In the genomic region with DNA sequence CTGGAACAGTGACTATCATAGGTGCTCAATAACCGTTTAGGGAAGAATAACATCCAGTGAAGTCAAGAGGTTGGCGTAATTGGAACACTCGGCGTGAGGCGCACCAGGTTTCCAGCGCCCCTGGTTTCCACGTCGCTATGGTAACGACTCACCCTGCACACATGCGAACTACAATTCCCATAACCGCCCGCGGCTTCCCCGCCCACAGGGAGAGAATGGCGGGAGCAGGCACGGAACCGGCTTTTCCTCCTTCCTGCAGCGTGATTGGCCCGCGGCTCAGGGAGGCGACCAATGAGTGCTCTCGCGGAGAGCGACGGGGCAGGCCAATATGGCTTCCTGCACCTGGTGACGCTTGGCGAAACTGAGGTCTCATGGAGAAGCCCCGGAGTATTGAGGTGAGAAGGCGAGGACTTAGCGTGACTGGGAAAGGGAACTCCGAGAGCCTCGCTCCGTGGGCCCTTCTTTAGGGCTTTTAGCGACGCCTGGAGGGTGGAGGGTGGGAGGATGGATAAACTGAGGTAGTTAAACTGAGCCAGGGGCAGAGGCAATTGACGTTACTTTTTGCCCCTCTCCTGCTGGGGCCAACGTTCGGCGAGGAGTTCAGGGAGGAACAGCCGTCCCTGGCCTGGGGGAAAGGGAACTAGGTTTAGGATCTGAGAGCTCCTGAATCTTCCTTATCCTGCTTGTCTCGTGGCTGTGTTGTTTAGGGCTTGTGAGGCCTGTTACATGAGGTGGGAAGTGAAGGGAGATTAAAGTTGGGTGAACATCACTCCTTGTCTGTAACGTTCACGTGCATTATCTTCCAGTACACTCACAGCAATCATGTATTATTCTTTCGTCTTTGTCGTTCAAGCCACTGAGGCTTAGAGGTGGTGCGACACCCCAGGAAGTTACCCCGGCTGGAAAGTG, we compare ENCODE assay signal across 1 cellular context.
TF ChIP-seq lines count a peak whose summit lies in the region.

Gene L3MBTL2, plus strand, starts transcription at position 321 of the 909 bp plus-strand sequence. Its CDS starts 51 bp downstream, at position 372.

TF ChIP-seq in HepG2, 621 proteins besides CTCF, POLR2A, EP300 and RAD21 (continued from another document and continues in another):
- peak; percentile 77; the same call in 1 of the 2 replicates for TF ChIP-seq ZHX2 (IDR thresholded peaks at IDR 0.05; ENCODE audit: low read depth)
- no peak for TF ChIP-seq ZHX2 (CRISPR knock-in tag; IDR thresholded peaks at IDR 0.05; ENCODE audit: borderline replicate concordance)
- no peak for TF ChIP-seq ZNF207 (IDR thresholded peaks at IDR 0.05; ENCODE audit: borderline replicate concordance)
- peak; percentile 78 for TF ChIP-seq NR2C2 (CRISPR knock-in tag; IDR thresholded peaks at IDR 0.05; ENCODE audit: borderline replicate concordance)
- no peak; the same call in 1 of the 2 replicates for TF ChIP-seq ARHGAP35 (CRISPR knock-in tag; IDR thresholded peaks at IDR 0.05; ENCODE audit: borderline replicate concordance)
- TF ChIP-seq U2AF1 (optimal IDR thresholded peaks at IDR 0.05; ENCODE audit: low read depth, low read length): no peak
- TF ChIP-seq ZNF121 (CRISPR knock-in tag; IDR thresholded peaks at IDR 0.05): no peak
- TF ChIP-seq, protein P1, sequence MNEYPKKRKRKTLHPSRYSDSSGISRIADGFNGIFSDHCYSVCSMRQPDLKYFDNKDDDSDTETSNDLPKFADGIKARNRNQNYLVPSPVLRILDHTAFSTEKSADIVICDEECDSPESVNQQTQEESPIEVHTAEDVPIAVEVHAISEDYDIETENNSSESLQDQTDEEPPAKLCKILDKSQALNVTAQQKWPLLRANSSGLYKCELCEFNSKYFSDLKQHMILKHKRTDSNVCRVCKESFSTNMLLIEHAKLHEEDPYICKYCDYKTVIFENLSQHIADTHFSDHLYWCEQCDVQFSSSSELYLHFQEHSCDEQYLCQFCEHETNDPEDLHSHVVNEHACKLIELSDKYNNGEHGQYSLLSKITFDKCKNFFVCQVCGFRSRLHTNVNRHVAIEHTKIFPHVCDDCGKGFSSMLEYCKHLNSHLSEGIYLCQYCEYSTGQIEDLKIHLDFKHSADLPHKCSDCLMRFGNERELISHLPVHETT (CRISPR knock-in tag; conservative IDR thresholded peaks at IDR 0.05): no peak
- no peak for TF ChIP-seq NFRKB (IDR thresholded peaks at IDR 0.05)
- TF ChIP-seq GMEB2 (CRISPR knock-in tag; IDR thresholded peaks at IDR 0.05; ENCODE audit: low read depth): no peak
- no peak for TF ChIP-seq MTA3 (CRISPR knock-in tag; IDR thresholded peaks at IDR 0.05)
- TF ChIP-seq CENPT (CRISPR knock-in tag; IDR thresholded peaks at IDR 0.05; ENCODE audit: low read depth): no peak
- no peak for TF ChIP-seq FOXP4 (CRISPR knock-in tag; IDR thresholded peaks at IDR 0.05)
- TF ChIP-seq, protein P2, sequence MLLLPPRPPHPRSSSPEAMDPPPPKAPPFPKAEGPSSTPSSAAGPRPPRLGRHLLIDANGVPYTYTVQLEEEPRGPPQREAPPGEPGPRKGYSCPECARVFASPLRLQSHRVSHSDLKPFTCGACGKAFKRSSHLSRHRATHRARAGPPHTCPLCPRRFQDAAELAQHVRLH (CRISPR knock-in tag; IDR thresholded peaks at IDR 0.05; ENCODE audit: borderline replicate concordance, low read depth): peak; percentile 63; the same call in 1 of the 2 replicates
- peak; percentile 27; the same call in 1 of the 2 replicates for TF ChIP-seq CEBPG (CRISPR knock-in tag; IDR thresholded peaks at IDR 0.05)
- TF ChIP-seq, protein P3, sequence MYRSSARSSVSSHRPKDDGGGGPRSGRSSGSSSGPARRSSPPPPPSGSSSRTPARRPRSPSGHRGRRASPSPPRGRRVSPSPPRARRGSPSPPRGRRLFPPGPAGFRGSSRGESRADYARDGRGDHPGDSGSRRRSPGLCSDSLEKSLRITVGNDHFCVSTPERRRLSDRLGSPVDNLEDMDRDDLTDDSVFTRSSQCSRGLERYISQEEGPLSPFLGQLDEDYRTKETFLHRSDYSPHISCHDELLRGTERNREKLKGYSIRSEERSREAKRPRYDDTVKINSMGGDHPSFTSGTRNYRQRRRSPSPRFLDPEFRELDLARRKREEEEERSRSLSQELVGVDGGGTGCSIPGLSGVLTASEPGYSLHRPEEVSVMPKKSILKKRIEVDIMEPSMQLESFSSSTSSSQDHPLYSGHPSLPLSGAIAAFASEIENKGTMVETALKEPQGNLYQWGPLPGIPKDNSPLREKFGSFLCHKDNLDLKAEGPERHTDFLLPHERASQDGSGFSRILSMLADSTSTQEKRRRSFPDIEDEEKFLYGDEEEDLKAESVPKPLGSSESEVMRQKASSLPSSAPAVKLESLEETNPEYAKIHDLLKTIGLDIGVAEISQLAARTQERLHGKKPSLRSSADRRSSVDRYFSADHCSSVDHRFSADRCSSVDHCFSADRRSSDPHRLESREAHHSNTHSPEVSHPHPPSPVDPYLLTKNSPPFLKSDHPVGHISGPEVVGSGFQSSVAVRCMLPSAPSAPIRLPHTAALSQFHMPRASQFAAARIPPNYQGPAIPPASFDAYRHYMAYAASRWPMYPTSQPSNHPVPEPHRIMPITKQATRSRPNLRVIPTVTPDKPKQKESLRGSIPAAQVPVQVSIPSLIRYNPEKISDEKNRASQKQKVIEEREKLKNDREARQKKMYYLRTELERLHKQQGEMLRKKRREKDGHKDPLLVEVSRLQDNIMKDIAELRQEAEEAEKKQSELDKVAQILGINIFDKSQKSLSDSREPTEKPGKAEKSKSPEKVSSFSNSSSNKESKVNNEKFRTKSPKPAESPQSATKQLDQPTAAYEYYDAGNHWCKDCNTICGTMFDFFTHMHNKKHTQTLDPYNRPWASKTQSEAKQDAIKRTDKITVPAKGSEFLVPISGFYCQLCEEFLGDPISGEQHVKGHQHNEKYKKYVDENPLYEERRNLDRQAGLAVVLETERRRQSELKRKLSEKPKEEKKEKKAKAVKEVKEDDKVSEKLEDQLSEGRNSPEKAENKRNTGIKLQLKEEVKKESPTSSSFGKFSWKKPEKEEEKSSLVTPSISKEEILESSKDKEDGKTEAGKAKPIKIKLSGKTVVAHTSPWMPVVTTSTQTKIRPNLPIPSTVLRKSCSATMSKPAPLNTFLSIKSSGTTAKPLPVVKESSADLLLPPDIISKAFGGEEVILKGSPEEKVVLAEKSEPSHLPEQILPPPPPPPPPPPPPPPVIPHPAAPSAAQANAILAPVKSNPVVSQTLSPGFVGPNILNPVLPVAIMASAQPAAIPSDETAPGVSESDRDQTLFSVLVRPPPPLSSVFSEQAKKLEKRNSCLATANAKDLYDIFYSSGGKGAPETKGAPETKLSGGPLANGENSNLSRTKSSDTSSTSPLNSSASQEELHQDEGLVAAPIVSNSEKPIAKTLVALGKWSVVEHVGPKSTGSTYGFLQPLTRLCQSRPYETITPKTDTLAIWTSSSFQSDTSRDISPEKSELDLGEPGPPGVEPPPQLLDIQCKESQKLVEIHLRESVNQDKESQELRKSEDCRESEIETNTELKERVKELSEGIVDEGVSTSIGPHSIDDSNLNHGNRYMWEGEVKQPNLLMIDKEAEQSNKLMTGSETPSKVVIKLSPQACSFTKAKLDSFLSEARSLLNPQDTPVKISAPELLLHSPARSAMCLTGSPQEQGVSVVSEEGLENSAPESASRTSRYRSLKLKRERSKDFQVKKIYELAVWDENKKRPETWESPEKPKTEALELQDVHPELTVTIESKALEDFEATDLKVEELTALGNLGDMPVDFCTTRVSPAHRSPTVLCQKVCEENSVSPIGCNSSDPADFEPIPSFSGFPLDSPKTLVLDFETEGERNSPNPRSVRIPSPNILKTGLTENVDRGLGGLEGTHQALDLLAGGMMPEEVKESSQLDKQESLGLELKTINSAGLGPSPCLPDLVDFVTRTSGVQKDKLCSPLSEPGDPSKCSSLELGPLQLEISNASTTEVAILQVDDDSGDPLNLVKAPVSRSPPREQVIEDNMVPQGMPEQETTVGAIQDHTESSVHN (CRISPR knock-in tag; IDR thresholded peaks at IDR 0.05): no peak
- no peak for TF ChIP-seq CSRNP1 (CRISPR knock-in tag; IDR thresholded peaks at IDR 0.05)
- TF ChIP-seq, protein P4, sequence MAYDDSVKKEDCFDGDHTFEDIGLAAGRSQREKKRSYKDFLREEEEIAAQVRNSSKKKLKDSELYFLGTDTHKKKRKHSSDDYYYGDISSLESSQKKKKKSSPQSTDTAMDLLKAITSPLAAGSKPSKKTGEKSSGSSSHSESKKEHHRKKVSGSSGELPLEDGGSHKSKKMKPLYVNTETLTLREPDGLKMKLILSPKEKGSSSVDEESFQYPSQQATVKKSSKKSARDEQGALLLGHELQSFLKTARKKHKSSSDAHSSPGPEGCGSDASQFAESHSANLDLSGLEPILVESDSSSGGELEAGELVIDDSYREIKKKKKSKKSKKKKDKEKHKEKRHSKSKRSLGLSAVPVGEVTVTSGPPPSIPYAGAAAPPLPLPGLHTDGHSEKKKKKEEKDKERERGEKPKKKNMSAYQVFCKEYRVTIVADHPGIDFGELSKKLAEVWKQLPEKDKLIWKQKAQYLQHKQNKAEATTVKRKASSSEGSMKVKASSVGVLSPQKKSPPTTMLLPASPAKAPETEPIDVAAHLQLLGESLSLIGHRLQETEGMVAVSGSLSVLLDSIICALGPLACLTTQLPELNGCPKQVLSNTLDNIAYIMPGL (CRISPR knock-in tag; IDR thresholded peaks at IDR 0.05; ENCODE audit: borderline replicate concordance in 1 of 2, low read depth in 1 of 2): no peak
- TF ChIP-seq, protein P5, sequence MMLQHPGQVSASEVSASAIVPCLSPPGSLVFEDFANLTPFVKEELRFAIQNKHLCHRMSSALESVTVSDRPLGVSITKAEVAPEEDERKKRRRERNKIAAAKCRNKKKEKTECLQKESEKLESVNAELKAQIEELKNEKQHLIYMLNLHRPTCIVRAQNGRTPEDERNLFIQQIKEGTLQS (CRISPR knock-in tag; IDR thresholded peaks at IDR 0.05): no peak
